ENCODE assay signal across 9 cellular contexts in the genomic region with DNA sequence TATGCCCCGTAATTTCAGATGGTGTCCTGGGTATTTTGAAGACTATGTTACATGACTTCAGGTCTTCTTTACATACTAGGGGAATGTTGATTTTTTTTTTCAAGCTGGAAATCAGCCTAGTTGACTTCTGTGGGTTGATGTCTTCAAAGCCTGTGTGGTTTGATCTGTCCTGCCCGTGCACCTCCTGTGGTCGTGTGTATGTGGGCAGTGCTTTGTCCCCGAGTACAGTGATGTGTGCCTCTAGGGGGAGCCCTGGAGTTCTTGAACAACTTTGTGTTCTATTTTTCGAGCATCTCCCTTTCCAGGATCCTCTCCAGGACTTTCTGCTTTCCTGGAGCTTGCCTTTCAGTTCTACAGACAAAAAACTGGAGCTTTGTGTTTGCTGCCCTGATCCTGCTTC. TPM values are rescaled to one million over a fixed set of nuclear protein-coding genes. Genes with fewer than 3 reads are reported as not detected.
A peak's percentile ranks its signal among the peaks of the same experiment; 100 is the strongest.
DNase-seq lines count a peak whose midpoint lies in the region; TF ChIP-seq lines count a peak whose summit lies in the region.
"Had no signal": no experiment of that assay in that cellular context is flagged by ENCODE, and none has a peak within 500 bp of the region (broad histone marks: within the 10 kb centered on the region; RNA-seq: fewer than 3 reads in every experiment).

No MANE protein-coding gene starts in this region.

- H2BK120ac ChIP-seq in H9 (ENCODE audit: low read depth, low read length, poor library complexity, severe bottlenecking): no peak overlapping the region

- no peaks in the 10 kb centered on the region for H4K20me1 ChIP-seq in H9 (ENCODE audit: control insufficient read depth, insufficient read depth, insufficient read length)

- H2BK5ac ChIP-seq in H9 (ENCODE audit: insufficient read length, low read length): no peak overlapping the region

- DNase-seq in AML-193 (lab: John Stamatoyannopoulos, UW): peak; percentile 3 to 22
- peak; percentile 71 for DNase-seq in H9
- peak; percentile 77 for DNase-seq in islet precursor cell
- no peak for DNase-seq in HPDE6-E6E7 (ENCODE audit: extremely low spot score)
- no peak for DNase-seq in C1 segment of cervical spinal cord (lab: John Stamatoyannopoulos, UW)
- DNase-seq in NCI-H128 (lab: John Stamatoyannopoulos, UW; ENCODE audit: unreplicated experiment): no peak
- no peak for DNase-seq in MV-4-11 (lab: John Stamatoyannopoulos, UW)

- peaks cover 14% of the 10 kb centered on the region for H3K9me3 ChIP-seq in H9 (ENCODE audit: control insufficient read depth, low read depth, low read length)

- no peak overlapping the region for H4K5ac ChIP-seq in H9 (ENCODE audit: insufficient read length, low read depth, low read length)

- no CpG with 5 or more reads among the region's 5 CpGs for WGBS in H9 (ENCODE audit: extremely low coverage, insufficient read length, low lambda C conversion rate)

- H3K4me1 ChIP-seq in H9 (ENCODE audit: insufficient read depth, low read length): no peaks in the 10 kb centered on the region

- H3K27ac ChIP-seq in H9 (ENCODE audit: insufficient read length, low read depth, low read length) (no peak overlapping the region), VCaP (no peak overlapping the region)

- H3K14ac ChIP-seq in H9 (ENCODE audit: insufficient read depth, low read length): no peak overlapping the region

- no peaks in the 10 kb centered on the region; the same call in 1 of the 2 replicates for H3K79me2 ChIP-seq in H9 (ENCODE audit: insufficient read depth, low read length)

- no peak overlapping the region for H2AFZ ChIP-seq in H9 (ENCODE audit: low read length)

- no peaks in the 10 kb centered on the region; the same call in 1 of the 2 replicates for H3K27me3 Mint-ChIP-seq in H9 (ENCODE audit: low read depth)
- H3K27me3 Mint-ChIP-seq: stimulated activated naive CD8-positive, alpha-beta T cell treated with anti-CD3 and anti-CD28 coated beads, Interleukin-15, Interleukin-2, amounts not matched to agents 100 ng/mL and 50 ng/mL, for 24 hours had no signal

- no peak overlapping the region for H3K18ac ChIP-seq in H9 (ENCODE audit: insufficient read length, low read depth, low read length)

- H3K9me3 Mint-ChIP-seq in H9: peaks cover 24 to 34% of the 10 kb centered on the region in 2 experiments

- H3T11ph ChIP-seq in H9 (ENCODE audit: low read length): no peak overlapping the region

- no peak overlapping the region for H3K23ac ChIP-seq in H9 (ENCODE audit: insufficient read length, low read depth, low read length)

- H3K4ac ChIP-seq in H9 (ENCODE audit: low read depth, low read length): no peak overlapping the region

- H3K23me2 ChIP-seq in H9 (ENCODE audit: insufficient read length, low read depth, low read length, poor library complexity, severe bottlenecking): no peaks in the 10 kb centered on the region

- H3K27me3 ChIP-seq in H9 (ENCODE audit: insufficient read depth, low read length): no peaks in the 10 kb centered on the region

- H2BK15ac ChIP-seq in H9 (ENCODE audit: low read depth, low read length): no peak overlapping the region

- no peak overlapping the region for H3K9ac ChIP-seq in H9 (ENCODE audit: extremely low read depth, insufficient read length, low read length)

- H3K4me1 Mint-ChIP-seq in H9: peaks cover 2% of the 10 kb centered on the region in 2 experiments; a peak in 3 of 4 replicates

- H2BK12ac ChIP-seq in H9 (ENCODE audit: insufficient read length, low read depth, low read length): no peak overlapping the region

- TF ChIP-seq CTCF in H9 (conservative IDR thresholded peaks at IDR 0.05) (peak; percentile 77), VCaP (conservative IDR thresholded peaks at IDR 0.05) (peak; percentile 45)

- H3K27ac Mint-ChIP-seq in H9: peak overlapping the region in 2 of 3 experiments; percentile 59 to 80; a peak in 2 of 7 replicates
- H3K27ac Mint-ChIP-seq: stimulated activated naive CD8-positive, alpha-beta T cell treated with anti-CD3 and anti-CD28 coated beads, Interleukin-15, Interleukin-2, amounts not matched to agents 100 ng/mL and 50 ng/mL, for 24 hours had no signal

- H4K91ac ChIP-seq in H9 (ENCODE audit: insufficient read length, low read depth, low read length): no peak overlapping the region

- no peaks in the 10 kb centered on the region for H3K79me1 ChIP-seq in H9 (ENCODE audit: insufficient read depth, low read depth, low read length, poor library complexity, severe bottlenecking)

- H3K56ac ChIP-seq in H9 (ENCODE audit: insufficient read length, low read depth, low read length): no peak overlapping the region

- H3K4me3 Mint-ChIP-seq in H9: no peak overlapping the region
- H3K4me3 Mint-ChIP-seq: stimulated activated naive CD8-positive, alpha-beta T cell treated with anti-CD3 and anti-CD28 coated beads, Interleukin-15, Interleukin-2, amounts not matched to agents 100 ng/mL and 50 ng/mL, for 24 hours had no signal

- H2BK20ac ChIP-seq in H9 (ENCODE audit: low read depth, low read length, poor library complexity, severe bottlenecking): no peak overlapping the region

- peaks cover 68 to 83% (median 81%) of the 10 kb centered on the region in 3 experiments for H3K36me3 Mint-ChIP-seq in H9 (ENCODE audit: insufficient read depth in 1 of 3, low read depth in 3 of 3)

- H2AK5ac ChIP-seq in H9 (ENCODE audit: insufficient read length, low read length): no peak overlapping the region

- H3K4me2 ChIP-seq in H9 (ENCODE audit: insufficient read depth, insufficient read length, low read length): no peak overlapping the region

- H4K8ac ChIP-seq in H9 (replicated peaks; ENCODE audit: insufficient read length, low read depth, low read length): no peak overlapping the region

RNA-seq across cellular contexts. Expression of a gene that starts 28.9 kb away (rescaled TPM):
- 30.8 and 33.3 TPM in 2 replicates for total RNA-seq in H9 (2021)

Comparison
In these comparisons a context has a peak if more than half of its experiments do, and no peak if none do; other contexts are left out.
1. DNase-seq: peak in AML-193 (2 of 2), H9 (single experiment) and islet precursor cell (single experiment); none in HPDE6-E6E7 (single experiment), C1 segment of cervical spinal cord (0 of 14), NCI-H128 (single experiment) and MV-4-11 (single experiment).